11 cellular contexts compared by ENCODE assay signal in the genomic region with DNA sequence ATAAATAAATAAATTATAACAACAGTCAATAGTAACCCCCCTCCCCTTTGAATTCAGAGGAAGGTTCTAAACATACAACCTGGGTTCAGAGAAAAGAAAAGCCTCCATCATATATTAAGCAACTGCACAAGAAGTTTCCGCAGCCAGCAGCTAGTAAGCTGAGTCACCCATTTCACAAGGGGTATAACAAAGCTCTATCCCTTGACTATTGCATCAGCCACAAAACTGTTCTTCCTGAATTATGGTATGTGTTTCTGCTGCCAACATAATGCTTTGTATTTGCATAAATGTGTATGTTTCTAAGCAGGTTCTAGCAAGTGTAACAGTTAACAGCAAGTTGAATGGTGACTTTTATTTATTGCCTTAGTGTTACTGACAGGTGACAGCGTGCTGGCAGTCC. TPM values are rescaled to one million over a fixed set of nuclear protein-coding genes. Genes with fewer than 3 reads are reported as not detected.
DNase-seq lines count a peak whose midpoint lies in the region; ATAC-seq and TF ChIP-seq lines count a peak whose summit lies in the region.
"Had no signal": no experiment of that assay in that cellular context is flagged by ENCODE, and none has a peak within 500 bp of the region (broad histone marks: within the 10 kb centered on the region; RNA-seq: fewer than 3 reads in every experiment).

No MANE protein-coding gene starts in this region.

- H3K27me3 ChIP-seq in MG63, result no peaks in the 10 kb centered on the region
- H3K27me3 ChIP-seq in brain microvascular endothelial cell (replicated peaks), result no peaks in the 10 kb centered on the region
- no peaks in the 10 kb centered on the region for H3K27me3 ChIP-seq in naive thymus-derived CD4-positive, alpha-beta T cell (ENCODE audit: control insufficient read depth in 2 of 2, insufficient read depth in 2 of 2, low read length in 2 of 2)
- H3K27me3 ChIP-seq: gastrocnemius medialis had no signal

- H3K4me1 Mint-ChIP-seq in naive thymus-derived CD4-positive, alpha-beta T cell, result peaks cover 0 to 8% (median 5%) of the 10 kb centered on the region in 7 donors

- H3K4me3 ChIP-seq in MG63 (no peak overlapping the region), brain microvascular endothelial cell (ENCODE audit: low read depth, low read length) (no peak overlapping the region)
- H3K4me3 ChIP-seq in naive thymus-derived CD4-positive, alpha-beta T cell (ENCODE audit: low read length), result no peak overlapping the region
- H3K4me3 ChIP-seq: gastrocnemius medialis had no signal

- no peak overlapping the region for H3K27ac Mint-ChIP-seq in naive thymus-derived CD4-positive, alpha-beta T cell

- in situ Hi-C loops in brain microvascular endothelial cell (cut with HindIII; ENCODE audit: low pct_ligation_motif_present, low sequenced_read_pairs), result no loop called here

- peaks cover 0 to 4% (median 3%) of the 10 kb centered on the region in 5 donors for H3K36me3 Mint-ChIP-seq in naive thymus-derived CD4-positive, alpha-beta T cell

- peak overlapping the region; percentile 66 for H3K27ac ChIP-seq in brain microvascular endothelial cell
- no peak overlapping the region for H3K27ac ChIP-seq in naive thymus-derived CD4-positive, alpha-beta T cell (ENCODE audit: low read depth, low read length)
- H3K27ac ChIP-seq: gastrocnemius medialis had no signal

- intact Hi-C loops in naive thymus-derived CD4-positive, alpha-beta T cell (cut with micrococcal nuclease), result loop anchor here in 1 of 2 donors (10.0 kb wide), 1 partner anchor 585 kb away; a partner anchor contains a TSS

- H3K27me3 Mint-ChIP-seq in naive thymus-derived CD4-positive, alpha-beta T cell, result peaks cover 0 to 7% (median 0%) of the 10 kb centered on the region in 5 donors

- POLR2A ChIA-PET in naive thymus-derived CD4-positive, alpha-beta T cell (lab: Charles Lee), result no interaction called here

- H3K9me3 Mint-ChIP-seq in naive thymus-derived CD4-positive, alpha-beta T cell, result peaks cover 0 to 3% (median 0%) of the 10 kb centered on the region in 11 donors

- peak; percentile 75 for ATAC-seq in naive thymus-derived CD4-positive, alpha-beta T cell
- ATAC-seq in GM21723 (IDR thresholded peaks at IDR 0.05; ENCODE audit: unreplicated experiment), result no peak
- ATAC-seq in HG02678 (IDR thresholded peaks at IDR 0.05; ENCODE audit: unreplicated experiment), result no peak
- no peak for ATAC-seq in GM18861 (IDR thresholded peaks at IDR 0.05; ENCODE audit: unreplicated experiment)

- H3K4me3 Mint-ChIP-seq in naive thymus-derived CD4-positive, alpha-beta T cell, result no peak overlapping the region

- no peaks in the 10 kb centered on the region for H3K36me3 ChIP-seq in MG63
- no peaks in the 10 kb centered on the region for H3K36me3 ChIP-seq in brain microvascular endothelial cell (replicated peaks)
- H3K36me3 ChIP-seq in naive thymus-derived CD4-positive, alpha-beta T cell (ENCODE audit: control insufficient read depth in 2 of 3, insufficient read depth in 3 of 3, low read length in 3 of 3), result no peaks in the 10 kb centered on the region
- H3K36me3 ChIP-seq: gastrocnemius medialis had no signal

- H3K4me1 ChIP-seq in naive thymus-derived CD4-positive, alpha-beta T cell (ENCODE audit: control insufficient read depth in 2 of 2, insufficient read depth in 2 of 2, low read length in 2 of 2), result no peaks in the 10 kb centered on the region
- H3K4me1 ChIP-seq: gastrocnemius medialis had no signal

- CTCF ChIA-PET in naive thymus-derived CD4-positive, alpha-beta T cell (lab: Charles Lee), result no interaction called here

- no peak for TF ChIP-seq CTCF in brain microvascular endothelial cell (IDR thresholded peaks at IDR 0.05; ENCODE audit: low read depth, low read length, missing control alignments)

- DNase-seq in EL, result peak; percentile 86
- DNase-seq in MG63, result peak; percentile 72
- peak; percentile 80 for DNase-seq in brain microvascular endothelial cell
- no peak for DNase-seq in naive thymus-derived CD4-positive, alpha-beta T cell
- DNase-seq in hippocampal formation (lab: John Stamatoyannopoulos, UW), result no peak
- DNase-seq: activated CD8-positive, alpha-beta memory T cell treated with anti-CD3 and anti-CD28 coated beads, Interleukin-2, amount 50 U/mL, for 48 hours; gastrocnemius medialis; NCI-H82 had no signal

- H3K9me3 ChIP-seq in MG63, result no peaks in the 10 kb centered on the region
- H3K9me3 ChIP-seq in naive thymus-derived CD4-positive, alpha-beta T cell (ENCODE audit: control insufficient read depth in 2 of 3, low read length in 3 of 3), result no peaks in the 10 kb centered on the region
- H3K9me3 ChIP-seq: gastrocnemius medialis had no signal

RNA-seq across cellular contexts. Expression of a gene that starts 6.8 kb away (rescaled TPM):
- total RNA-seq in MG63 (2014; rRNA removed; shearing (Covaris generic); ENCODE audit: low replicate concordance), result 13.3 and 20.1 TPM in 2 replicates
- 10 to 100 TPM; 35.0 to 74.6 (median 60.0) TPM for total RNA-seq in naive thymus-derived CD4-positive, alpha-beta T cell
- polyA plus RNA-seq in naive thymus-derived CD4-positive, alpha-beta T cell, result 10 to 100 TPM; 22.5 to 36.7 TPM

Comparison
In these comparisons a context has a peak if more than half of its experiments do, and no peak if none do; other contexts are left out.
1. DNase-seq: peak in EL (single experiment), MG63 (single experiment) and brain microvascular endothelial cell (single experiment); none in naive thymus-derived CD4-positive, alpha-beta T cell (0 of 9) and hippocampal formation (0 of 2).